9 cellular contexts compared by ENCODE assay signal in genomic region chr9:78004478-78005229, GRCh38. TPM values are rescaled to one million over a fixed set of nuclear protein-coding genes. Genes with fewer than 3 reads are reported as not detected.
DNase-seq lines count a peak whose midpoint lies in the region; ATAC-seq, FAIRE-seq and TF ChIP-seq lines count a peak whose summit lies in the region.
"Had no signal": no experiment of that assay in that cellular context is flagged by ENCODE, and none has a peak within 500 bp of the region (broad histone marks: within the 10 kb centered on the region; RNA-seq: fewer than 3 reads in every experiment).

No MANE protein-coding gene starts in this region.

- intact Hi-C loops in K562 (cut with micrococcal nuclease) = no loop called here

- TF ChIP-seq POLR2A in K562 (conservative IDR thresholded peaks at IDR 0.05) = no peak

- H3K9me3 ChIP-seq in DOHH2 (ENCODE audit: control insufficient read depth, insufficient read depth, low read length) = no peaks in the 10 kb centered on the region
- H3K9me3 ChIP-seq in MM.1S (replicated peaks; ENCODE audit: insufficient read depth, low read length) = no peaks in the 10 kb centered on the region
- no peaks in the 10 kb centered on the region for H3K9me3 ChIP-seq in K562 (replicated peaks; ENCODE audit: control insufficient read depth, insufficient read depth, low read depth, low read length)
- H3K9me3 ChIP-seq in neural progenitor cell (ENCODE audit: low read depth) = no peaks in the 10 kb centered on the region

- H3K36me3 Mint-ChIP-seq in neural progenitor cell = peaks cover 13% of the 10 kb centered on the region

- TF ChIP-seq EP300 in K562 (IDR thresholded peaks at IDR 0.05; ENCODE audit: low read length) = peak; percentile 60

- H4K20me1 ChIP-seq in DOHH2 (ENCODE audit: control insufficient read depth, insufficient read depth, low read depth, low read length) (no peaks in the 10 kb centered on the region), MM.1S (ENCODE audit: insufficient read depth, low read length) (no peaks in the 10 kb centered on the region), K562 (replicated peaks; ENCODE audit: control insufficient read depth, insufficient read depth, low read length) (peaks cover 10% of the 10 kb centered on the region; the same call in 1 of the 2 replicates), neural progenitor cell (ENCODE audit: low read depth) (peaks cover 70% of the 10 kb centered on the region)

- DNase-seq in MM.1S = no peak
- peak; percentile 22 to 48 (median 46) for DNase-seq in K562 (ENCODE audit: extremely low read depth in 1 of 4, low spot score in 3 of 4)
- DNase-seq in neural progenitor cell (ENCODE audit: low spot score) = no peak
- no peak for DNase-seq in activated naive CD4-positive, alpha-beta T cell treated with Interleukin-2 at 50 U/mL for 16 hours
- DNase-seq in NOMO-1 treated with DMSO at 0.1 percent for 48 hours (lab: John Stamatoyannopoulos, UW; ENCODE audit: unreplicated experiment) = no peak
- DNase-seq in DMS153 (lab: John Stamatoyannopoulos, UW) = no peak
- DNase-seq: activated naive CD4-positive, alpha-beta T cell had no signal

- H3K36me3 ChIP-seq in DOHH2 (ENCODE audit: control insufficient read depth, low read length) (no peaks in the 10 kb centered on the region), MM.1S (replicated peaks; ENCODE audit: insufficient read depth, low read length) (no peaks in the 10 kb centered on the region), K562 (ENCODE audit: control insufficient read depth, insufficient read depth, low read length) (peaks cover 5% of the 10 kb centered on the region; the same call in 1 of the 3 replicates), neural progenitor cell (no peaks in the 10 kb centered on the region)

- H3K9ac ChIP-seq in MM.1S (ENCODE audit: low read length) = no peak overlapping the region
- no peak overlapping the region for H3K9ac ChIP-seq in K562 (ENCODE audit: insufficient read depth in 1 of 2, low read depth in 2 of 2, low read length in 2 of 2)
- H3K9ac ChIP-seq in neural progenitor cell = no peak overlapping the region

- no peak overlapping the region for H3K4me3 Mint-ChIP-seq in neural progenitor cell

- peak; percentile 59 for FAIRE-seq in K562 (lab: Jason Lieb, UNC)

- H3F3A ChIP-seq in DOHH2 (ENCODE audit: control insufficient read depth, insufficient read depth) = no peaks in the 10 kb centered on the region
- H3F3A ChIP-seq in MM.1S (ENCODE audit: insufficient read depth, low read length) = no peaks in the 10 kb centered on the region
- H3F3A ChIP-seq in neural progenitor cell (ENCODE audit: low read depth) = no peaks in the 10 kb centered on the region

- in situ Hi-C loops in K562 (cut with MboI) = no loop called here

- H3K9me3 Mint-ChIP-seq in neural progenitor cell = no peaks in the 10 kb centered on the region

- H3K4me3 ChIP-seq in DOHH2 (ENCODE audit: low read length) (no peak overlapping the region), MM.1S (ENCODE audit: low read length) (no peak overlapping the region), K562 (no peak overlapping the region), neural progenitor cell (no peak overlapping the region)

- CTCF ChIA-PET in K562 (lab: Yijun Ruan, JAX; ENCODE audit: low intra/inter-chr PET ratio) = no interaction called here

- TF ChIP-seq CTCF in DOHH2 (IDR thresholded peaks at IDR 0.05; ENCODE audit: low read depth, low read length, poor library complexity, severe bottlenecking) = peak; percentile 48
- TF ChIP-seq CTCF in MM.1S (IDR thresholded peaks at IDR 0.05; ENCODE audit: low read length) = peak; percentile 32
- TF ChIP-seq CTCF in K562 (IDR thresholded peaks at IDR 0.05 in 2 of 3, conservative IDR thresholded peaks at IDR 0.05 in 1 of 3; ENCODE audit: insufficient read depth in 2 of 3, low read depth in 1 of 3, low read length in 3 of 3) = peak; percentile 19 to 60 (median 58); a peak in 5 of 6 replicates
- peak; percentile 28 for TF ChIP-seq CTCF in neural progenitor cell (IDR thresholded peaks at IDR 0.05)

- H3K9me2 ChIP-seq in DOHH2 (replicated peaks; ENCODE audit: control insufficient read depth, low read length) = no peaks in the 10 kb centered on the region
- no peaks in the 10 kb centered on the region for H3K9me2 ChIP-seq in MM.1S (replicated peaks; ENCODE audit: insufficient read depth, low read length)

- ATAC-seq in K562 (peak; percentile 81), HG03439 (IDR thresholded peaks at IDR 0.05; ENCODE audit: unreplicated experiment) (no peak)

- TF ChIP-seq RAD21 in K562 (CRISPR knock-in tag; conservative IDR thresholded peaks at IDR 0.05 in 1 of 2, IDR thresholded peaks at IDR 0.05 in 1 of 2) = peak in 1 of 2 experiments; percentile 19; a peak in 1 of 4 replicates

- no peak overlapping the region for H2AFZ ChIP-seq in MM.1S (ENCODE audit: low read length)
- no peak overlapping the region for H2AFZ ChIP-seq in K562 (ENCODE audit: low read depth, low read length)
- no peak overlapping the region for H2AFZ ChIP-seq in neural progenitor cell (replicated peaks)

- no peaks in the 10 kb centered on the region for H3K27me3 Mint-ChIP-seq in neural progenitor cell (ENCODE audit: insufficient read depth, low read depth)

- H3K9me1 ChIP-seq in K562 (ENCODE audit: control insufficient read depth, insufficient read depth, low read length) = no peaks in the 10 kb centered on the region

- H3K27ac ChIP-seq in DOHH2 (ENCODE audit: low read depth, low read length) (no peak overlapping the region), MM.1S (ENCODE audit: low read length) (no peak overlapping the region), K562 (ENCODE audit: extremely low read depth, low read depth, low read length) (peak overlapping the region; percentile 28; the same call in 2 of the 3 replicates), neural progenitor cell (no peak overlapping the region)

- no peaks in the 10 kb centered on the region for H3K4me1 ChIP-seq in DOHH2 (ENCODE audit: control insufficient read depth, low read length)
- H3K4me1 ChIP-seq in MM.1S (ENCODE audit: low read length) = no peaks in the 10 kb centered on the region
- H3K4me1 ChIP-seq in K562 (replicated peaks in 1 of 2; ENCODE audit: control insufficient read depth in 2 of 2, insufficient read depth in 2 of 2, low read length in 2 of 2) = peaks cover 17 to 40% of the 10 kb centered on the region in 2 experiments; a peak in 4 of 5 replicates
- H3K4me1 ChIP-seq in neural progenitor cell = peaks cover 5% of the 10 kb centered on the region

- H3K4me2 ChIP-seq in DOHH2 (ENCODE audit: low read length) (no peak overlapping the region), MM.1S (ENCODE audit: low read depth, low read length) (no peak overlapping the region), K562 (ENCODE audit: insufficient read depth, low read length) (peak overlapping the region; percentile 67), neural progenitor cell (no peak overlapping the region)

- H3K27me3 ChIP-seq in DOHH2 (ENCODE audit: control insufficient read depth, low read length) (0 out of 2 replicates have a peak, but pooled peaks cover 2% of the 10 kb centered on the region), MM.1S (replicated peaks; ENCODE audit: insufficient read depth, low read length) (no peaks in the 10 kb centered on the region), K562 (ENCODE audit: control insufficient read depth in 2 of 2, insufficient read depth in 2 of 2, low read length in 2 of 2) (no peaks in the 10 kb centered on the region), neural progenitor cell (no peaks in the 10 kb centered on the region)

- WGBS in K562 (ENCODE audit: insufficient coverage, low coverage, missing lambda C conversion rate) = 17% methylated on average over 6 of the region's 6 CpGs

- H3K4me1 Mint-ChIP-seq in neural progenitor cell = peaks cover 9% of the 10 kb centered on the region

- H3K79me2 ChIP-seq in DOHH2 (ENCODE audit: control insufficient read depth, low read length) (no peaks in the 10 kb centered on the region), MM.1S (ENCODE audit: low read length) (0 out of 2 replicates have a peak, but pooled peaks cover 3% of the 10 kb centered on the region), K562 (ENCODE audit: control insufficient read depth, insufficient read depth, low read length) (peaks cover 99% of the 10 kb centered on the region), neural progenitor cell (ENCODE audit: low read depth) (peaks cover 99% of the 10 kb centered on the region)

- POLR2A ChIA-PET in K562 (lab: Yijun Ruan, JAX) = interaction anchor here (0.6 kb wide), 2 partner anchors 25 to 93 kb away, joined by 3 read pairs; no protein-coding TSS in a partner anchor

- no peak overlapping the region for H3K27ac Mint-ChIP-seq in neural progenitor cell

- BruUV-seq in K562 (replicated peaks; lab: Mats Ljungman, UMichigan) = no TSS peak

RNA-seq across cellular contexts. Expression of gene GNAQ, which starts 27.0 kb away (rescaled TPM):
- 28.6 and 79.4 TPM in 2 replicates for total RNA-seq in K562 (2011; cell fraction: chromatin; rRNA removed; ENCODE audit: low replicate concordance)
- total RNA-seq in K562 (2011; cell fraction: nucleolus; rRNA removed) = 5.3 and 7.6 TPM in 2 replicates
- total RNA-seq in K562 (2011; cell fraction: nucleoplasm; rRNA removed) = 12.1 and 18.6 TPM in 2 replicates
- total RNA-seq in K562 (2014; rRNA removed) (9.7 and 10.9 TPM in 2 replicates), K562 (2014; rRNA removed; fragmentation: Illumina TruSeq; extraction: Trizol) (17.5 and 20.7 TPM in 2 replicates), K562 (2015; rRNA removed; fragmentation: Illumina TruSeq; extraction: Trizol) (17.8 and 18.8 TPM in 2 replicates), K562 (2021) (23.7 and 27.9 TPM in 2 replicates), neural progenitor cell (ENCODE audit: low replicate concordance) (38.2 and 87.9 TPM in 2 replicates)
- polyA plus RNA-seq in K562 (2011; rRNA removed) (19.4 and 25.6 TPM in 2 replicates), K562 (2014; fragmentation: Illumina TruSeq; extraction: Trizol) (21.3 and 22.2 TPM in 2 replicates), K562 (2014; fragmentation: Nextera tagmentation; extraction: Ambion mirVana) (1 to 10 TPM; 4.8 to 8.9 TPM), K562 (2014; rRNA removed) (10.4 and 11.0 TPM in 2 replicates)
- 6.6 and 11.7 TPM in 2 replicates for polyA plus RNA-seq in K562 (2011; cell fraction: cytosol; rRNA removed)
- 14.6 and 27.6 TPM in 2 replicates for polyA plus RNA-seq in K562 (2011; cell fraction: nucleus; rRNA removed)
- polyA plus RNA-seq in K562 (2012) = 9.4 and 13.0 TPM in 2 replicates
- 115 and 117 TPM in 2 replicates for polyA minus RNA-seq in K562 (2011; rRNA and poly(A)+ RNA removed)
- 18.7 and 22.0 TPM in 2 replicates for polyA minus RNA-seq in K562 (2011; cell fraction: cytosol; rRNA and poly(A)+ RNA removed)
- 10.4 and 13.6 TPM in 2 replicates for polyA minus RNA-seq in K562 (2011; cell fraction: nucleus; rRNA and poly(A)+ RNA removed)

Comparison
In these comparisons a context has a peak if more than half of its experiments do, and no peak if none do; other contexts are left out.
1. DNase-seq: peak in K562 (4 of 4); none in MM.1S (single experiment), neural progenitor cell (single experiment), activated naive CD4-positive, alpha-beta T cell treated with Interleukin-2 at 50 U/mL for 16 hours (single experiment), NOMO-1 treated with DMSO at 0.1 percent for 48 hours (single experiment) and DMS153 (single experiment).
2. Peak in every context shown above with its lines, with median percentiles within 50 percentile points of each other: CTCF ChIP-seq.